In the genomic region with DNA sequence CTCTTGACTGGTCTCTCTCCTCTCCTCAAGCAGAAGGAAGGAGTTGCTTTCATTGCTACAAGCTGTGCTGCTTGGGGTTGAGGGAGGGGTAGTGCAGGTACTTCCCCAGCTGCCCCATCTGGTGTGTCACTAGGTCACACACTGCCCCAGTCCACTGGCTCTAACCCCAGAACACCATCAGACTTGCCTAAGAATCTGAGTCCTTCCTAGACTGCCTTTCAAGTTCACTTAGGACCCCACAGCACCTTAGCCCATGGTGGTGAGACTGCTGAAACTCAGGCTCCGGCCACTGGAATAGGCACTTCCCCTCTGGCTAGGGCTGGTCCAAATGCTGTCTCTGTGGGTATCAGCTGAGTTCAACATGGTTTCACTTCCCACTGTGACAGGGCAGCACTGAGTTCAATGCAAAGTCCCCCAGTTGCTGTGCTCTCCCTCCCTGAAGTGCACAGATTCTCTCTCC, we compare ENCODE assay signal across 13 cellular contexts.
A peak's percentile ranks its signal among the peaks of the same experiment; 100 is the strongest.
DNase-seq lines count a peak whose midpoint lies in the region; ATAC-seq lines count a peak whose summit lies in the region.
"Had no signal": no experiment of that assay in that cellular context is flagged by ENCODE, and none has a peak within 500 bp of the region (broad histone marks: within the 10 kb centered on the region; RNA-seq: fewer than 3 reads in every experiment).

No MANE protein-coding gene starts in this region.

- ATAC-seq in GM19372 (IDR thresholded peaks at IDR 0.05; ENCODE audit: low read depth, unreplicated experiment) (peak; percentile 96), HG02852 (IDR thresholded peaks at IDR 0.05; ENCODE audit: unreplicated experiment) (peak; percentile 98), HG03571 (IDR thresholded peaks at IDR 0.05; ENCODE audit: unreplicated experiment) (peak; percentile 98), left cardiac atrium (no peak)
- ATAC-seq: activated T-cell treated with anti-CD3 and anti-CD28 coated beads, Interleukin-2, amount 50 U/mL, for 72 hours; sciatic nerve had no signal

- intact Hi-C loops in left cardiac atrium (cut with DNase I), result no loop called here

- DNase-seq in CD1c-positive myeloid dendritic cell (ENCODE audit: extremely low spot score) (peak; percentile 30), left cardiac atrium (no peak), Ammon's horn (ENCODE audit: low spot score) (no peak), NCI-H1930 (lab: John Stamatoyannopoulos, UW) (no peak), AML-193 (lab: John Stamatoyannopoulos, UW) (no peak)
- DNase-seq: 8988T; activated T-cell treated with anti-CD3 and anti-CD28 coated beads, Interleukin-2, amount 50 U/mL, for 72 hours; mesenchymal stem cell; stimulated activated CD8-positive, alpha-beta memory T cell treated with anti-CD3 and anti-CD28 coated beads, Interleukin-4, amount 100 ng/mL, for 48 hours had no signal

Comparison
In these comparisons a context has a peak if more than half of its experiments do, and no peak if none do; other contexts are left out.
1. ATAC-seq: peak in GM19372 (single experiment), HG02852 (single experiment) and HG03571 (single experiment); none in left cardiac atrium (0 of 2).